ENCODE assay signal across 1 cellular context in genomic region chr11:94543695-94544581, GRCh38.
TF ChIP-seq lines count a peak whose summit lies in the region.

A gene with protein sequence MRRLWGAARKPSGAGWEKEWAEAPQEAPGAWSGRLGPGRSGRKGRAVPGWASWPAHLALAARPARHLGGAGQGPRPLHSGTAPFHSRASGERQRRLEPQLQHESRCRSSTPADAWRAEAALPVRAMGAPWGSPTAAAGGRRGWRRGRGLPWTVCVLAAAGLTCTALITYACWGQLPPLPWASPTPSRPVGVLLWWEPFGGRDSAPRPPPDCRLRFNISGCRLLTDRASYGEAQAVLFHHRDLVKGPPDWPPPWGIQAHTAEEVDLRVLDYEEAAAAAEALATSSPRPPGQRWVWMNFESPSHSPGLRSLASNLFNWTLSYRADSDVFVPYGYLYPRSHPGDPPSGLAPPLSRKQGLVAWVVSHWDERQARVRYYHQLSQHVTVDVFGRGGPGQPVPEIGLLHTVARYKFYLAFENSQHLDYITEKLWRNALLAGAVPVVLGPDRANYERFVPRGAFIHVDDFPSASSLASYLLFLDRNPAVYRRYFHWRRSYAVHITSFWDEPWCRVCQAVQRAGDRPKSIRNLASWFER (plus strand): TSS chr11:94543921. CDS start chr11:94544134, 213 bp downstream.

TF ChIP-seq in GM23338, 12 proteins besides CTCF, POLR2A, EP300 and RAD21 (continued from another document):
- no peak for TF ChIP-seq REST (IDR thresholded peaks at IDR 0.05; ENCODE audit: unreplicated experiment)
